22 cellular contexts compared by ENCODE assay signal in the genomic region with DNA sequence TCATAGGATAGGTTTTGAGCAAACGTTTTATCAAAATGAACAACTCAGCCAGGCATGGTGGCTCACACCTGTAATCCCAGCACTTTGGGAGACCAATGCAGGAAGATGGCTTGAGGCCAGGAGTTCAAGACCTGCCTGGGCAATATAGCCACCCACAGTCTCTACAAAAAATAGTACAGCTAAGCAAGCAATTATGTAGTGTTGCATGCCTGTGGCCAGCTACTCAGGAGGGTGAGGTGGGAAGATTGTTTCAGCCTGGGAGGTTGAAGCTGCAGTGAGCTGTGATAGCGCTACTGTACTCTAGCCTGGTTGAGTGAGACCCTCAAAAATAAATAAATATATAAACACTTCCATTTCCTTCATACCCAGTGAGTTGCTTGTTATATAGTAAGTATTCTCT.
"Had no signal": no experiment of that assay in that cellular context is flagged by ENCODE, and none has a peak within 500 bp of the region (broad histone marks: within the 10 kb centered on the region; RNA-seq: fewer than 3 reads in every experiment).

No MANE protein-coding gene starts in this region.

- H3K27ac ChIP-seq: adrenal gland, parathyroid adenoma, skin epidermis, tibial nerve, vagina had no signal

- H3K9ac ChIP-seq: parathyroid adenoma had no signal

- H3K9me3 ChIP-seq: adrenal gland, vagina had no signal

- DNase-seq: activated CD4-positive, alpha-beta memory T cell treated with anti-CD3 and anti-CD28 coated beads for 36 hours; activated CD4-positive, alpha-beta T cell treated with anti-CD3 and anti-CD28 coated beads for 36 hours; activated CD8-positive, alpha-beta memory T cell treated with anti-CD3 and anti-CD28 coated beads, Interleukin-2, amount 10 ng/mL, durations not matched to agents 7 days and 5 days; activated effector memory CD4-positive, alpha-beta T cell treated with Interleukin-2 at 50 U/mL for 16 hours; activated naive CD4-positive, alpha-beta T cell treated with anti-CD3 and anti-CD28 coated beads, Interleukin-2, amount 50 U/mL, for 16 hours; activated T-cell treated with anti-CD3 and anti-CD28 coated beads, Interleukin-2, amount 50 U/mL, for 1 hour; adrenal gland; effector memory CD4-positive, alpha-beta T cell; foreskin melanocyte; head of caudate nucleus; immature natural killer cell; left colon; naive B cell; stimulated activated CD4-positive, alpha-beta T cell treated with anti-CD3 and anti-CD28 coated beads, Interleukin-4, amount 100 ng/mL, for 24 hours; stimulated activated naive CD4-positive, alpha-beta T cell; substantia nigra; T-helper 17 cell had no signal

- H3K27me3 ChIP-seq: tibial nerve, vagina had no signal

- ATAC-seq: activated CD4-positive, alpha-beta T cell treated with anti-CD3 and anti-CD28 coated beads for 36 hours; activated CD8-positive, alpha-beta memory T cell treated with anti-CD3 and anti-CD28 coated beads, Interleukin-2, amount 10 ng/mL, durations not matched to agents 7 days and 5 days; left colon; T-helper 17 cell had no signal

- H3K36me3 ChIP-seq: adrenal gland, tibial nerve, vagina had no signal

- H3K4me1 ChIP-seq: adrenal gland, parathyroid adenoma, tibial nerve, vagina had no signal

- H3K4me3 ChIP-seq: adrenal gland, lung, skin epidermis, tibial nerve, vagina had no signal

- H2AFZ ChIP-seq: parathyroid adenoma had no signal
